1 cellular context compared by ENCODE assay signal in the genomic region with DNA sequence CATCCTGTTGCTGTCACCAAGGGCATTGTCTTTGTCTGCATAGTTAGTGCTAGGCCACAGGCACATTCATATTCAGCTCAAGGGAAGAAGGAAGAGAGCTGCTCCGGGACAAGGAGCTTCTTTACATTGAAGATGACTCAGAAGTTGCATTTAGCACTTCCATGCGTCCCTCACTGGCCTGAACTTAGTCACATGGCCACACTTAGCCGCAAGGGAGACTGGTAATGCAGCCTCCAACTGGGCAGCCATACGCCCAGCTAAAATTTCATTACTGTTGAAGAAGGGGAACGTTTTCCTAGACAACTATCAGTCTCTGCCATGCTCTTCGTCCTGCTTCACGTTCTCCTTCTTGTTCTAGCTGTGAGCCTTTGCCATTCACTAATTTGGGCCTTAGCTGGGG.
TF ChIP-seq lines count a peak whose summit lies in the region.

No MANE protein-coding gene starts in this region.

TF ChIP-seq in K562, 482 proteins besides CTCF, POLR2A, EP300 and RAD21:
- TF ChIP-seq USF2 (CRISPR knock-in tag; IDR thresholded peaks at IDR 0.05): peak; percentile 61
- no peak for TF ChIP-seq ZNF707 (CRISPR knock-in tag; conservative IDR thresholded peaks at IDR 0.05)
- peak; percentile 44 for TF ChIP-seq FOSL1 (tag; conservative IDR thresholded peaks at IDR 0.05)
- TF ChIP-seq, protein P1, sequence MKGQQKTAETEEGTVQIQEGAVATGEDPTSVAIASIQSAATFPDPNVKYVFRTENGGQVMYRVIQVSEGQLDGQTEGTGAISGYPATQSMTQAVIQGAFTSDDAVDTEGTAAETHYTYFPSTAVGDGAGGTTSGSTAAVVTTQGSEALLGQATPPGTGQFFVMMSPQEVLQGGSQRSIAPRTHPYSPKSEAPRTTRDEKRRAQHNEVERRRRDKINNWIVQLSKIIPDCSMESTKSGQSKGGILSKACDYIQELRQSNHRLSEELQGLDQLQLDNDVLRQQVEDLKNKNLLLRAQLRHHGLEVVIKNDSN (CRISPR knock-in tag; IDR thresholded peaks at IDR 0.05): peak; percentile 48
TF ChIP-seq in K562: peak in this region for 3.
